In genomic region chr10:104300002-104300735, GRCh38 we compare ENCODE assay signal across 8 cellular contexts. TPM values are rescaled to one million over a fixed set of nuclear protein-coding genes. Genes with fewer than 3 reads are reported as not detected.
DNase-seq lines count a peak whose midpoint lies in the region; ATAC-seq lines count a peak whose summit lies in the region.

No MANE protein-coding gene starts in this region.

- H3K9me3 Mint-ChIP-seq in activated naive CD4-positive, alpha-beta T cell treated with anti-CD3 and anti-CD28 coated beads, Interleukin-2, amount 50 U/mL, for 72 hours, result peaks cover 0 to 13% of the 10 kb centered on the region in 2 donors

- ATAC-seq in activated naive CD4-positive, alpha-beta T cell treated with anti-CD3 and anti-CD28 coated beads, Interleukin-2, amount 50 U/mL, for 72 hours, result peak; percentile 22 to 54
- ATAC-seq in aorta (ENCODE audit: low FRiP score), result peak; percentile 74

- H3K27ac Mint-ChIP-seq in activated naive CD4-positive, alpha-beta T cell treated with anti-CD3 and anti-CD28 coated beads, Interleukin-2, amount 50 U/mL, for 72 hours, result peak overlapping the region; percentile 81 to 93

- no peaks in the 10 kb centered on the region for H3K9me3 ChIP-seq in muscle layer of duodenum (ENCODE audit: control insufficient read depth in 1 of 2, low read length in 2 of 2)
- no peaks in the 10 kb centered on the region for H3K9me3 ChIP-seq in aorta (ENCODE audit: control insufficient read depth, low read length)

- H3K27ac ChIP-seq in muscle layer of duodenum (ENCODE audit: low read length) (peak overlapping the region; percentile 73), aorta (ENCODE audit: low read depth in 1 of 2, low read length in 2 of 2) (peak overlapping the region; percentile 87 to 97)

- H3K36me3 ChIP-seq in muscle layer of duodenum (ENCODE audit: control insufficient read depth in 1 of 2, insufficient read depth in 2 of 2, low read length in 2 of 2) (peaks cover 0 to 9% of the 10 kb centered on the region in 2 donors), aorta (ENCODE audit: control insufficient read depth in 1 of 2, insufficient read depth in 2 of 2, low read length in 1 of 2) (no peaks in the 10 kb centered on the region)

- no peak for DNase-seq in activated naive CD4-positive, alpha-beta T cell treated with anti-CD3 and anti-CD28 coated beads, Interleukin-2, amount 50 U/mL, for 72 hours (ENCODE audit: low spot score in 2 of 2)
- no peak for DNase-seq in activated naive CD4-positive, alpha-beta T cell treated with anti-CD3 and anti-CD28 coated beads, Interleukin-2, amount 50 U/mL, for 16 hours
- DNase-seq in dermis blood vessel endothelial cell (peak; percentile 98), aorta (peak; percentile 78 to 86), NK-92 (lab: John Stamatoyannopoulos, UW; ENCODE audit: unreplicated experiment) (no peak), SIG-M5 treated with dmso at 0.1 percent for 504 hours (lab: John Stamatoyannopoulos, UW; ENCODE audit: unreplicated experiment) (no peak)
- no peak for DNase-seq in activated CD4-positive, alpha-beta T cell treated with anti-CD3 and anti-CD28 coated beads, Interleukin-2, amount 50 U/mL, for 4 hours

- no peak overlapping the region for H3K4me3 ChIP-seq in muscle layer of duodenum (ENCODE audit: low read depth in 1 of 2, low read length in 2 of 2)
- H3K4me3 ChIP-seq in aorta (ENCODE audit: low read length in 2 of 2), result no peak overlapping the region

- peaks cover 0 to 18% of the 10 kb centered on the region in 2 donors for H3K4me1 ChIP-seq in muscle layer of duodenum (ENCODE audit: control insufficient read depth in 1 of 2, insufficient read depth in 2 of 2, low read length in 2 of 2)
- H3K4me1 ChIP-seq in aorta (ENCODE audit: control insufficient read depth in 1 of 2, insufficient read depth in 2 of 2, low read length in 2 of 2), result peaks cover 0 to 4% of the 10 kb centered on the region in 2 donors

- 24% methylated on average over 12 of the region's 12 CpGs for WGBS in aorta, 2 donors

- H3K36me3 Mint-ChIP-seq in activated naive CD4-positive, alpha-beta T cell treated with anti-CD3 and anti-CD28 coated beads, Interleukin-2, amount 50 U/mL, for 72 hours, result peaks cover 0 to 33% of the 10 kb centered on the region in 2 donors

- intact Hi-C loops in aorta (cut with DNase I), result loop anchor here (2.0 to 10.0 kb wide), 2 partner anchors 39 to 145 kb away; partner anchors contain the start of gene ITPRIP (in 1 of the 2)

- H3K27me3 ChIP-seq in muscle layer of duodenum (ENCODE audit: low read depth, low read length) (no peaks in the 10 kb centered on the region), aorta (ENCODE audit: control insufficient read depth in 1 of 2, insufficient read depth in 2 of 2, low read length in 1 of 2) (no peaks in the 10 kb centered on the region)

RNA-seq across cellular contexts. Expression of gene GSTO2, which starts 31.2 kb away (rescaled TPM):
- total RNA-seq in activated naive CD4-positive, alpha-beta T cell treated with anti-CD3 and anti-CD28 coated beads, Interleukin-2, amount 50 U/mL, for 72 hours, result 1 to 10 TPM; 1.4 to 1.6 TPM
- total RNA-seq in dermis blood vessel endothelial cell, result 0.51 and 0.85 TPM in 2 replicates
- 1 to 10 TPM; 1.7 to 3.5 TPM for total RNA-seq in aorta
- 1 to 10 TPM; 3.5 to 4.3 TPM for polyA plus RNA-seq in aorta

RNA-seq across cellular contexts. Expression of gene ITPRIP, which starts 38.1 kb away (rescaled TPM):
- 10 to 100 TPM; 19.6 to 26.1 TPM for total RNA-seq in activated naive CD4-positive, alpha-beta T cell treated with anti-CD3 and anti-CD28 coated beads, Interleukin-2, amount 50 U/mL, for 72 hours
- 29.3 and 39.9 TPM in 2 replicates for total RNA-seq in dermis blood vessel endothelial cell
- 10 to 100 TPM; 22.3 to 51.4 TPM for total RNA-seq in aorta
- polyA plus RNA-seq in aorta, result 10 to 100 TPM in 1 of 2 donors, 1 to 10 TPM in 1; 4.3 to 15.5 TPM

RNA-seq across cellular contexts. Expression of gene GSTO1, which starts 45.5 kb away (rescaled TPM):
- 100 to 1,000 TPM; 232 to 431 TPM for total RNA-seq in activated naive CD4-positive, alpha-beta T cell treated with anti-CD3 and anti-CD28 coated beads, Interleukin-2, amount 50 U/mL, for 72 hours
- 147 and 348 TPM in 2 replicates for total RNA-seq in dermis blood vessel endothelial cell
- 10 to 100 TPM; 84.1 to 95.9 TPM for total RNA-seq in aorta
- 100 to 1,000 TPM; 125 to 235 TPM for polyA plus RNA-seq in aorta

RNA-seq across cellular contexts. Expression of gene CFAP58, which starts 53.5 kb away (rescaled TPM):
- total RNA-seq in activated naive CD4-positive, alpha-beta T cell treated with anti-CD3 and anti-CD28 coated beads, Interleukin-2, amount 50 U/mL, for 72 hours, result 1 to 10 TPM; 1.3 to 1.5 TPM
- total RNA-seq in dermis blood vessel endothelial cell (0.85 and 1.2 TPM in 2 replicates), aorta (1 to 10 TPM; 1.1 to 1.3 TPM)
- under 1 TPM; 0.38 to 0.67 TPM for polyA plus RNA-seq in aorta

Comparison
In these comparisons a context has a peak if more than half of its experiments do, and no peak if none do; other contexts are left out.
1. DNase-seq: peak in dermis blood vessel endothelial cell (single experiment) and aorta (2 of 2); none in activated naive CD4-positive, alpha-beta T cell treated with anti-CD3 and anti-CD28 coated beads, Interleukin-2, amount 50 U/mL, for 72 hours (0 of 2), activated naive CD4-positive, alpha-beta T cell treated with anti-CD3 and anti-CD28 coated beads, Interleukin-2, amount 50 U/mL, for 16 hours (single experiment), NK-92 (single experiment), activated CD4-positive, alpha-beta T cell treated with anti-CD3 and anti-CD28 coated beads, Interleukin-2, amount 50 U/mL, for 4 hours (0 of 2) and SIG-M5 treated with dmso at 0.1 percent for 504 hours (single experiment).